ENCODE assay signal across 32 cellular contexts in the genomic region with DNA sequence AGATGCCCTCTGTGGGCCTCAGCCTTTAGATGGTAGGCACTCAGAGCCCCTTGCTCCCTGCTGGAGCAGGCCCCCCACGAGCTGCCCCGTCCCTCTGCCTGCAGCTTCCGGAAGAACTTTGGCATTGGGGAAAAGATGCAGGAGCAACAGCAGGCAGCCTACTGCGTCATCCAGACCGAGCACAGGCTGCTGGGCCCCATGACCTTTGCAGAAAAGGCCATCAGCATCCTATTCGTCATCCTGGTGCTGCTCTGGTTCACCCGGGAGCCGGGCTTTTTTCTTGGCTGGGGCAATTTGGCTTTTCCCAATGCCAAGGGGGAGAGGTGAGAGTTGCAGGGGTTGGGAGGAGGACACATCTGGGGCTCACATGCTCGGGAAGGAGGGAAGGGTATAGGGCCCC. TPM values are rescaled to one million over a fixed set of nuclear protein-coding genes. Genes with fewer than 3 reads are reported as not detected.
A peak's percentile ranks its signal among the peaks of the same experiment; 100 is the strongest.
DNase-seq lines count a peak whose midpoint lies in the region; ATAC-seq and TF ChIP-seq lines count a peak whose summit lies in the region.
"Had no signal": no experiment of that assay in that cellular context is flagged by ENCODE, and none has a peak within 500 bp of the region (broad histone marks: within the 10 kb centered on the region; RNA-seq: fewer than 3 reads in every experiment).

No MANE protein-coding gene starts in this region.

- ATAC-seq in HG02759 (IDR thresholded peaks at IDR 0.05; ENCODE audit: unreplicated experiment) (no peak), HG03520 (IDR thresholded peaks at IDR 0.05; ENCODE audit: unreplicated experiment) (no peak)
- ATAC-seq: CD8-positive, alpha-beta T cell; Panc1; T-cell had no signal

- no peaks in the 10 kb centered on the region for H4K20me1 ChIP-seq in BLaER1 treated with 17β-estradiol and CSF1 and Interleukin-3, amounts not matched to agents 10 nM and 100 nM

- DNase-seq in LHCN-M2 (ENCODE audit: low read depth) (peak; percentile 46), fibroblast of the aortic adventitia (ENCODE audit: low read depth) (peak; percentile 37), retina (peak; percentile 20), HK-2 (ENCODE audit: unreplicated experiment) (no peak), NCI-H2081 treated with DMSO at 0.1 percent for 48 hours (lab: John Stamatoyannopoulos, UW) (no peak)
- DNase-seq: ACHN; activated CD4-positive, alpha-beta memory T cell treated with anti-CD3 and anti-CD28 coated beads, Interleukin-2, amount 10 ng/mL, durations not matched to agents 7 days and 5 days; activated CD4-positive, CD25-positive, alpha-beta regulatory T cell treated with anti-CD3 and anti-CD28 coated beads, Interleukin-2, amount 50 U/mL, for 72 hours; activated effector memory CD4-positive, alpha-beta T cell treated with anti-CD3 and anti-CD28 coated beads, Interleukin-2, amount 50 U/mL, for 16 hours; activated naive CD8-positive, alpha-beta T cell treated with anti-CD3 and anti-CD28 coated beads, Interleukin-2, amount 10 ng/mL, durations not matched to agents 7 days and 5 days; CD8-positive, alpha-beta T cell; cerebellar nuclear complex; DMS 273 treated with DMSO at 0.1 percent for 48 hours; foreskin melanocyte; GDM1; hippocampal formation; MV-4-11; NCI-H1694; NCI-H2171 treated with DMSO at 0.1 percent for 48 hours; NCI-H524 treated with DMSO at 0.1 percent for 48 hours; SJCRH30; T-cell had no signal

- no peak overlapping the region for H3K4me3 ChIP-seq in BLaER1 treated with 17β-estradiol and CSF1 and Interleukin-3, amounts not matched to agents 10 nM and 100 nM
- no peak overlapping the region for H3K4me3 ChIP-seq in fibroblast of the aortic adventitia (ENCODE audit: low read depth, low read length)
- H3K4me3 ChIP-seq: lung, SJCRH30, smooth muscle cell, suprapubic skin had no signal

- peaks cover 8 to 71% (median 52%) of the 10 kb centered on the region in 10 experiments for H3K4me1 ChIP-seq in BLaER1 treated with 17β-estradiol and CSF1 and Interleukin-3, amounts not matched to agents 10 nM and 100 nM
- H3K4me1 ChIP-seq: SJCRH30 had no signal

- H3K36me3 ChIP-seq in BLaER1 treated with 17β-estradiol and CSF1 and Interleukin-3, amounts not matched to agents 10 nM and 100 nM = no peaks in the 10 kb centered on the region
- H3K36me3 ChIP-seq: SJCRH30, suprapubic skin had no signal

- no peaks in the 10 kb centered on the region for H3K9me3 ChIP-seq in BLaER1 treated with 17β-estradiol and CSF1 and Interleukin-3, amounts not matched to agents 10 nM and 100 nM (replicated peaks in 1 of 11)
- H3K9me3 ChIP-seq: suprapubic skin had no signal

- peak overlapping the region in 8 of 11 experiments; percentile 6 to 66 (median 52); a peak in 16 of 22 replicates for H3K27ac ChIP-seq in BLaER1 treated with 17β-estradiol and CSF1 and Interleukin-3, amounts not matched to agents 10 nM and 100 nM
- H3K27ac ChIP-seq: KMS-11, SJCRH30, suprapubic skin had no signal

- H3K4me2 ChIP-seq in BLaER1 treated with 17β-estradiol and CSF1 and Interleukin-3, amounts not matched to agents 10 nM and 100 nM = peak overlapping the region; percentile 39 to 84 (median 69); a peak in 21 of 22 replicates
- H3K4me2 ChIP-seq: KMS-11, smooth muscle cell had no signal

- no peak for TF ChIP-seq CTCF in fibroblast of the aortic adventitia (IDR thresholded peaks at IDR 0.05; ENCODE audit: insufficient read depth, low read length)

- H3K9ac ChIP-seq in BLaER1 treated with 17β-estradiol and CSF1 and Interleukin-3, amounts not matched to agents 10 nM and 100 nM = peak overlapping the region in 6 of 11 experiments; percentile 7 to 59 (median 28); a peak in 8 of 22 replicates
- H3K9ac ChIP-seq: KMS-11 had no signal

- no peaks in the 10 kb centered on the region for H3K27me3 ChIP-seq in BLaER1 treated with 17β-estradiol and CSF1 and Interleukin-3, amounts not matched to agents 10 nM and 100 nM

RNA-seq across cellular contexts. Expression of gene FOXN1, which starts 12.7 kb away (rescaled TPM):
- total RNA-seq in LHCN-M2 (2014; rRNA removed) (not detected in 2 replicates), fibroblast of the aortic adventitia (ENCODE audit: low replicate concordance) (not detected in 2 replicates)
- not detected for polyA plus RNA-seq in LHCN-M2 (2012)
- total RNA-seq: activated CD4-positive, alpha-beta memory T cell treated with anti-CD3 and anti-CD28 coated beads, Interleukin-2, amount 10 ng/mL, durations not matched to agents 7 days and 5 days; activated naive CD8-positive, alpha-beta T cell treated with anti-CD3 and anti-CD28 coated beads, Interleukin-2, amount 10 ng/mL, durations not matched to agents 7 days and 5 days; CD8-positive, alpha-beta T cell; endothelial cell of umbilical vein; SJCRH30; T-cell had no signal
- polyA plus RNA-seq: endothelial cell of umbilical vein, smooth muscle cell had no signal

RNA-seq across cellular contexts. Expression of gene SLC13A2, which starts 20.0 kb away (rescaled TPM):
- not detected in 2 replicates for total RNA-seq in LHCN-M2 (2014; rRNA removed)
- polyA plus RNA-seq in LHCN-M2 (2012) = not detected
- total RNA-seq in fibroblast of the aortic adventitia (ENCODE audit: low replicate concordance) = not detected in 2 replicates
- total RNA-seq: activated CD4-positive, alpha-beta memory T cell treated with anti-CD3 and anti-CD28 coated beads, Interleukin-2, amount 10 ng/mL, durations not matched to agents 7 days and 5 days; activated naive CD8-positive, alpha-beta T cell treated with anti-CD3 and anti-CD28 coated beads, Interleukin-2, amount 10 ng/mL, durations not matched to agents 7 days and 5 days; CD8-positive, alpha-beta T cell; endothelial cell of umbilical vein; SJCRH30; smooth muscle cell; T-cell; urinary bladder had no signal
- polyA plus RNA-seq: endothelial cell of umbilical vein, smooth muscle cell had no signal

RNA-seq across cellular contexts. Expression of gene UNC119, which starts 59.0 kb away (rescaled TPM):
- total RNA-seq in LHCN-M2 (2014; rRNA removed) (44.3 and 47.6 TPM in 2 replicates), fibroblast of the aortic adventitia (ENCODE audit: low replicate concordance) (12.2 and 18.2 TPM in 2 replicates)
- 30.4 TPM for polyA plus RNA-seq in LHCN-M2 (2012)

Comparison
In these comparisons a context has a peak if more than half of its experiments do, and no peak if none do; other contexts are left out.
1. DNase-seq: peak in LHCN-M2 (single experiment), fibroblast of the aortic adventitia (single experiment) and retina (single experiment); none in HK-2 (single experiment) and NCI-H2081 treated with DMSO at 0.1 percent for 48 hours (single experiment).